ENCODE assay signal across 19 cellular contexts in the genomic region with DNA sequence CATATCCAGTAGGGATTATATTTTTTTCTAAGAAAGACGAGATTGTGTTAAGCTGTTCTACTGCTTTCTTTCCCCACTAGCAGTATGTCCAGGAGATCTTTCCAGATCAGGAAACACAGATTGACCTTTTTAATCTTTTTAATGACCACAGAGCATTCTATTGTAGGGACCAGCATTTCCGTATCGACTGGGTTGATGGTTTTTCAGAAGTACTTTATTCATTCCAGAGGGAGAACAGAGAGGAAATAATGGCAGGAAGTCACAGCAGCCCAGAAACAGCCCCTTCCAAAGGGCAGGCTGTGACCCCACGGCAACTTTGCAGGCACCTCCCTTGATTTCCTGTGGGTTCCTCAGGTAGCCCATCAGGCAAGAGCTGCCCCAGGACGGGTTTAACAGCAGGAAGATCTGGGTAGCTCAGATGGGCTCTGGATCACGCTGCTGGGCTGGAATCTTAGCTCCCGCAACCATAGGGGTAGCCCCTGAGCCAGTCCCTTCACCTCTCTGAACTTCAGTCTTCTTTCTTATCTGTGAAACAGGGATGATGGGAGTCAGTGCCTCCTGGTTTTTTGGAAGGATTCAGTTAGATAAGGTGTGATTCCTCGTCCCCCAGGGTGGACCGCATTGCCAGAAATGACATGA. TPM values are rescaled to one million over a fixed set of nuclear protein-coding genes. Genes with fewer than 3 reads are reported as not detected.
DNase-seq lines count a peak whose midpoint lies in the region; ATAC-seq, FAIRE-seq and TF ChIP-seq lines count a peak whose summit lies in the region.
"Had no signal": no experiment of that assay in that cellular context is flagged by ENCODE, and none has a peak within 500 bp of the region (broad histone marks: within the 10 kb centered on the region; RNA-seq: fewer than 3 reads in every experiment).

No MANE protein-coding gene starts in this region.

- H3K9ac ChIP-seq in IMR-90 (ENCODE audit: low read depth, low read length) (no peak overlapping the region), trophoblast cell (ENCODE audit: low read length) (no peak overlapping the region)

- H3K36me3 Mint-ChIP-seq in activated T-cell treated with anti-CD3 and anti-CD28 coated beads, Interleukin-2, amount 50 U/mL, for 24 hours (ENCODE audit: low read depth), result peaks cover 30% of the 10 kb centered on the region
- H3K36me3 Mint-ChIP-seq in effector memory CD8-positive, alpha-beta T cell (ENCODE audit: insufficient read depth), result peaks cover 7% of the 10 kb centered on the region
- H3K36me3 Mint-ChIP-seq: activated naive CD4-positive, alpha-beta T cell treated with anti-CD3 and anti-CD28 coated beads, Interleukin-2, amount 10 ng/mL, durations not matched to agents 7 days and 5 days had no signal

- no peak overlapping the region for H3K4me3 ChIP-seq in IMR-90 (ENCODE audit: insufficient read depth, low read depth, low read length)
- no peak overlapping the region for H3K4me3 ChIP-seq in trophoblast cell (ENCODE audit: low read depth, low read length)
- H3K4me3 ChIP-seq: left lung had no signal

- H3K23ac ChIP-seq in IMR-90 (ENCODE audit: low read depth, low read length), result no peak overlapping the region
- H3K23ac ChIP-seq in trophoblast cell (ENCODE audit: low read length), result no peak overlapping the region

- H3K79me1 ChIP-seq in IMR-90 (ENCODE audit: low read depth in 1 of 2, low read length in 2 of 2), result no peaks in the 10 kb centered on the region; a peak in 1 of 4 replicates
- H3K79me1 ChIP-seq in trophoblast cell (ENCODE audit: low read length), result peaks cover 22% of the 10 kb centered on the region

- H3K36me3 ChIP-seq in IMR-90 (ENCODE audit: control insufficient read depth, insufficient read depth, low read length) (peaks cover 1% of the 10 kb centered on the region; the same call in 1 of the 2 replicates), trophoblast cell (ENCODE audit: control insufficient read depth in 1 of 2, insufficient read depth in 2 of 2, low read length in 2 of 2) (no peaks in the 10 kb centered on the region)

- H3K4ac ChIP-seq in IMR-90 (ENCODE audit: low read depth, low read length) (no peak overlapping the region), trophoblast cell (ENCODE audit: low read depth, low read length) (no peak overlapping the region)

- H3K9me3 Mint-ChIP-seq in activated T-cell treated with anti-CD3 and anti-CD28 coated beads, Interleukin-2, amount 50 U/mL, for 24 hours, result no peaks in the 10 kb centered on the region
- no peaks in the 10 kb centered on the region for H3K9me3 Mint-ChIP-seq in effector memory CD8-positive, alpha-beta T cell
- H3K9me3 Mint-ChIP-seq: activated naive CD4-positive, alpha-beta T cell treated with anti-CD3 and anti-CD28 coated beads, Interleukin-2, amount 10 ng/mL, durations not matched to agents 7 days and 5 days; T-cell had no signal

- H2AK5ac ChIP-seq in IMR-90 (ENCODE audit: low read depth, low read length) (peak overlapping the region; percentile 59; the same call in 1 of the 2 replicates), trophoblast cell (ENCODE audit: low read length) (no peak overlapping the region)

- WGBS in IMR-90 (ENCODE audit: extremely low coverage in 2 of 2, insufficient read length in 1 of 2), 2 experiments, result 94% methylated on average over 2 of the region's 9 CpGs; no CpG with 5 or more reads in 1 of the 2 experiments
- WGBS in trophoblast cell (ENCODE audit: extremely low coverage, insufficient coverage, insufficient read length), result no CpG with 5 or more reads among the region's 9 CpGs

- ATAC-seq in IMR-90 (ENCODE audit: low read depth) (no peak), GM19467 (IDR thresholded peaks at IDR 0.05; ENCODE audit: unreplicated experiment) (no peak)
- ATAC-seq in effector memory CD8-positive, alpha-beta T cell (replicated peaks), result no peak
- ATAC-seq: activated CD4-positive, CD25-positive, alpha-beta regulatory T cell treated with anti-CD3 and anti-CD28 coated beads, Interleukin-2, amount 50 U/mL, for 24 hours; left lung; T-cell had no signal

- no peak overlapping the region for H4K8ac ChIP-seq in IMR-90 (ENCODE audit: low read depth in 2 of 2, low read length in 2 of 2)
- H4K8ac ChIP-seq in trophoblast cell (ENCODE audit: low read depth, low read length), result no peak overlapping the region

- H4K5ac ChIP-seq in IMR-90 (ENCODE audit: low read depth, low read length), result no peak overlapping the region

- peaks cover 3% of the 10 kb centered on the region for H3K79me2 ChIP-seq in trophoblast cell (ENCODE audit: control insufficient read depth, insufficient read depth, low read length, poor library complexity)

- no peak for TF ChIP-seq RAD21 in IMR-90 (IDR thresholded peaks at IDR 0.05; ENCODE audit: low read length)

- no peak for TF ChIP-seq CTCF in IMR-90 (conservative IDR thresholded peaks at IDR 0.05; ENCODE audit: low read depth, low read length)

- H3K56ac ChIP-seq in IMR-90 (ENCODE audit: extremely low read depth, insufficient read depth, low read length), result no peak overlapping the region

- FAIRE-seq in GM12891 (lab: Jason Lieb, UNC), result no peak
- FAIRE-seq: frontal cortex, RCC 7860 had no signal

- no peak overlapping the region for H2BK20ac ChIP-seq in IMR-90 (ENCODE audit: low read depth, low read length)

- no peak overlapping the region for H2BK120ac ChIP-seq in IMR-90 (ENCODE audit: low read depth, low read length)
- H2BK120ac ChIP-seq in trophoblast cell (ENCODE audit: insufficient read depth, low read length, poor library complexity), result peak overlapping the region; percentile 36

- dilution Hi-C loops in IMR-90 (cut with HindIII; ENCODE audit: low sequenced_read_pairs, unreplicated experiment), result no loop called here

- H3K4me2 ChIP-seq in IMR-90 (ENCODE audit: low read depth, low read length), result no peak overlapping the region
- no peak overlapping the region for H3K4me2 ChIP-seq in trophoblast cell (ENCODE audit: low read length)

- H2BK5ac ChIP-seq in IMR-90 (ENCODE audit: low read depth, low read length, poor library complexity, severe bottlenecking) (no peak overlapping the region), trophoblast cell (ENCODE audit: low read depth, low read length, poor library complexity) (no peak overlapping the region)

- H2AFZ ChIP-seq in IMR-90 (replicated peaks; ENCODE audit: low read length, poor library complexity) (peak overlapping the region; percentile 4), trophoblast cell (ENCODE audit: insufficient read depth, low read length, poor library complexity) (no peak overlapping the region)

- H3K27me3 ChIP-seq in IMR-90 (ENCODE audit: control insufficient read depth, insufficient read depth, low read length), result no peaks in the 10 kb centered on the region
- no peaks in the 10 kb centered on the region for H3K27me3 ChIP-seq in trophoblast cell (ENCODE audit: insufficient read depth, low read length)
- H3K27me3 ChIP-seq: left lung had no signal

- no peaks in the 10 kb centered on the region for H3K9me3 ChIP-seq in IMR-90 (ENCODE audit: control insufficient read depth, insufficient read depth, low read length)
- H3K9me3 ChIP-seq in trophoblast cell (ENCODE audit: insufficient read depth, low read depth, low read length), result no peaks in the 10 kb centered on the region
- H3K9me3 ChIP-seq: left lung had no signal

- in situ Hi-C loops in IMR-90 (cut with MboI; ENCODE audit: low sequenced_read_pairs), result no loop called here

- peaks cover 14% of the 10 kb centered on the region; the same call in 1 of the 2 replicates for H4K20me1 ChIP-seq in IMR-90 (ENCODE audit: insufficient read depth, low read length)

- peak overlapping the region; percentile 2 for H3K27ac Mint-ChIP-seq in activated T-cell treated with anti-CD3 and anti-CD28 coated beads, Interleukin-2, amount 50 U/mL, for 24 hours
- peak overlapping the region; percentile 66 to 86 for H3K27ac Mint-ChIP-seq in effector memory CD8-positive, alpha-beta T cell
- H3K27ac Mint-ChIP-seq: activated naive CD4-positive, alpha-beta T cell treated with anti-CD3 and anti-CD28 coated beads, Interleukin-2, amount 10 ng/mL, durations not matched to agents 7 days and 5 days had no signal

- H4K12ac ChIP-seq in trophoblast cell (ENCODE audit: low read depth, low read length), result no peak overlapping the region

- no peaks in the 10 kb centered on the region for H3K9me1 ChIP-seq in IMR-90 (ENCODE audit: insufficient read depth, low read length)

- H3K4me1 Mint-ChIP-seq in activated T-cell treated with anti-CD3 and anti-CD28 coated beads, Interleukin-2, amount 50 U/mL, for 24 hours (ENCODE audit: low read depth), result peaks cover 11% of the 10 kb centered on the region
- H3K4me1 Mint-ChIP-seq in effector memory CD8-positive, alpha-beta T cell (ENCODE audit: low read depth in 2 of 2), result peaks cover 10 to 20% of the 10 kb centered on the region in 2 donors

- intact Hi-C loops in IMR-90 (cut with micrococcal nuclease), result no loop called here
- intact Hi-C loops in posterior cingulate gyrus (cut with DNase I), result no loop called here

- H2AK9ac ChIP-seq in IMR-90 (replicated peaks; ENCODE audit: low read depth, low read length, poor library complexity), result no peak overlapping the region

- TF ChIP-seq POLR2A in IMR-90 (IDR thresholded peaks at IDR 0.05; ENCODE audit: low read depth, low read length), result no peak
- TF ChIP-seq POLR2A in GM12891 (IDR thresholded peaks at IDR 0.05; ENCODE audit: low read depth, low read length), result no peak

- H4K91ac ChIP-seq in IMR-90 (ENCODE audit: insufficient read depth, low read depth, low read length) (no peak overlapping the region), trophoblast cell (ENCODE audit: low read depth, low read length) (peak overlapping the region; percentile 28)

- no peak overlapping the region for H3K14ac ChIP-seq in IMR-90 (replicated peaks; ENCODE audit: low read depth, low read length)
- no peak overlapping the region for H3K14ac ChIP-seq in trophoblast cell (ENCODE audit: low read length)

- no peak overlapping the region for H3K18ac ChIP-seq in IMR-90 (ENCODE audit: low read depth, low read length)
- no peak overlapping the region for H3K18ac ChIP-seq in trophoblast cell (ENCODE audit: low read length)

- CTCF ChIA-PET in IMR-90 (lab: Yijun Ruan, JAX), result no interaction called here

- DNase-seq in activated T-cell treated with anti-CD3 and anti-CD28 coated beads, Interleukin-2, amount 50 U/mL, for 24 hours, result no peak
- no peak for DNase-seq in activated T-cell treated with anti-CD3 and anti-CD28 coated beads, Interleukin-2, amount 50 U/mL, for 1 hour
- DNase-seq in IMR-90, result no peak
- no peak for DNase-seq in effector memory CD8-positive, alpha-beta T cell
- DNase-seq in trophoblast cell, result no peak
- no peak for DNase-seq in GM12891 (ENCODE audit: insufficient read length, low spot score)
- DNase-seq in posterior cingulate gyrus, result no peak
- DNase-seq: ACHN; activated naive CD4-positive, alpha-beta T cell treated with anti-CD3 and anti-CD28 coated beads, Interleukin-2, amount 10 ng/mL, durations not matched to agents 7 days and 5 days; cortex of kidney; HCEC 1CT; left lung; NCI-H1436; retina; T-cell had no signal

- H2BK12ac ChIP-seq in trophoblast cell (ENCODE audit: low read length), result no peak overlapping the region

- no peak overlapping the region for H3K4me3 Mint-ChIP-seq in activated T-cell treated with anti-CD3 and anti-CD28 coated beads, Interleukin-2, amount 50 U/mL, for 24 hours
- H3K4me3 Mint-ChIP-seq in effector memory CD8-positive, alpha-beta T cell, result peak overlapping the region in 1 of 2 donors; percentile 56
- H3K4me3 Mint-ChIP-seq: activated naive CD4-positive, alpha-beta T cell treated with anti-CD3 and anti-CD28 coated beads, Interleukin-2, amount 10 ng/mL, durations not matched to agents 7 days and 5 days; T-cell had no signal

- POLR2A ChIA-PET in IMR-90 (lab: Charles Lee; ENCODE audit: unreplicated experiment), result interaction anchor here (0.6 kb wide), 1 partner anchor 59 kb away, joined by 11 read pairs; no protein-coding TSS in a partner anchor

- H3K27ac ChIP-seq in IMR-90 (ENCODE audit: insufficient read depth, low read length), result no peak overlapping the region
- peak overlapping the region; percentile 13 for H3K27ac ChIP-seq in trophoblast cell (ENCODE audit: low read depth, low read length)
- H3K27ac ChIP-seq: left lung had no signal

- BruUV-seq in IMR-90 (replicated peaks; lab: Mats Ljungman, UMichigan), result no TSS peak

- no peaks in the 10 kb centered on the region for H3K27me3 Mint-ChIP-seq in activated T-cell treated with anti-CD3 and anti-CD28 coated beads, Interleukin-2, amount 50 U/mL, for 24 hours
- H3K27me3 Mint-ChIP-seq in effector memory CD8-positive, alpha-beta T cell, result no peaks in the 10 kb centered on the region
- H3K27me3 Mint-ChIP-seq: activated naive CD4-positive, alpha-beta T cell treated with anti-CD3 and anti-CD28 coated beads, Interleukin-2, amount 10 ng/mL, durations not matched to agents 7 days and 5 days; T-cell had no signal

- H3K4me1 ChIP-seq in IMR-90 (ENCODE audit: control insufficient read depth, insufficient read depth, low read length) (peaks cover 6% of the 10 kb centered on the region), trophoblast cell (ENCODE audit: control insufficient read depth in 1 of 2, insufficient read depth in 2 of 2, low read length in 2 of 2) (peaks cover 29% of the 10 kb centered on the region in 2 experiments)

- no peak overlapping the region for H2BK15ac ChIP-seq in IMR-90 (ENCODE audit: low read depth, low read length)

RNA-seq across cellular contexts. Expression of a gene that starts 23.8 kb away (rescaled TPM):
- 30.3 and 40.5 TPM in 2 replicates for total RNA-seq in IMR-90 (2012; rRNA removed)
- 84.7 and 94.8 TPM in 2 replicates for polyA plus RNA-seq in IMR-90 (2012; rRNA removed)
- 61.9 and 77.0 TPM in 2 replicates for polyA plus RNA-seq in IMR-90 (2012; cell fraction: cytosol; rRNA removed)
- 11.4 and 40.7 TPM in 2 replicates for polyA plus RNA-seq in IMR-90 (2012; cell fraction: nucleus; rRNA removed; ENCODE audit: low replicate concordance)
- polyA plus RNA-seq in trophoblast cell (2013), result 95.8 and 99.2 TPM in 2 replicates
- 100 TPM for polyA plus RNA-seq in GM12891 (2012; ENCODE audit: low read depth, missing spikeins)

RNA-seq across cellular contexts. Expression of a gene that starts 55.6 kb away (rescaled TPM):
- 1.1 TPM in 2 replicates for total RNA-seq in IMR-90 (2012; rRNA removed)
- 3.4 TPM in 2 replicates for polyA plus RNA-seq in IMR-90 (2012; rRNA removed)
- 2.0 and 2.9 TPM in 2 replicates for polyA plus RNA-seq in IMR-90 (2012; cell fraction: cytosol; rRNA removed)
- polyA plus RNA-seq in IMR-90 (2012; cell fraction: nucleus; rRNA removed; ENCODE audit: low replicate concordance), result 7.7 and 17.8 TPM in 2 replicates
- polyA plus RNA-seq in trophoblast cell (2013), result 3.8 and 4.0 TPM in 2 replicates
- 2.3 TPM for polyA plus RNA-seq in GM12891 (2012; ENCODE audit: low read depth, missing spikeins)
